1 cellular context compared by ENCODE assay signal in genomic region chr11:2651826-2652237, GRCh38.
TF ChIP-seq lines count a peak whose summit lies in the region.

No MANE protein-coding gene starts in this region.

TF ChIP-seq in HepG2, 621 proteins besides CTCF, POLR2A, EP300 and RAD21:
- TF ChIP-seq FOXC1 (CRISPR knock-in tag; IDR thresholded peaks at IDR 0.05; ENCODE audit: borderline replicate concordance) (no peak), ZNF639 (CRISPR knock-in tag; conservative IDR thresholded peaks at IDR 0.05) (no peak), ZFP91 (CRISPR knock-in tag; IDR thresholded peaks at IDR 0.05; ENCODE audit: borderline replicate concordance) (0 out of 2 replicates have a peak, but pooled peaks have one; percentile 21), ATF7 (IDR thresholded peaks at IDR 0.05) (no peak), ATF7 (CRISPR knock-in tag; IDR thresholded peaks at IDR 0.05) (no peak), AGO2 (optimal IDR thresholded peaks at IDR 0.05; ENCODE audit: low read depth, low read length) (peak; percentile 98), MLX (CRISPR knock-in tag; IDR thresholded peaks at IDR 0.05) (no peak), ZNF484 (CRISPR knock-in tag; IDR thresholded peaks at IDR 0.05; ENCODE audit: borderline replicate concordance, low read depth) (no peak), ZNF10 (CRISPR knock-in tag; IDR thresholded peaks at IDR 0.05; ENCODE audit: borderline replicate concordance, low read depth) (no peak), RBM22 (optimal IDR thresholded peaks at IDR 0.05; ENCODE audit: low read length) (peak; percentile 68), ZSCAN30 (CRISPR knock-in tag; IDR thresholded peaks at IDR 0.05) (0 out of 2 replicates have a peak, but pooled peaks have one; percentile 56), U2AF1 (optimal IDR thresholded peaks at IDR 0.05; ENCODE audit: low read depth, low read length) (peak; percentile 13), ZNF441 (CRISPR knock-in tag; IDR thresholded peaks at IDR 0.05; ENCODE audit: borderline replicate concordance) (no peak), HOXA3 (CRISPR knock-in tag; IDR thresholded peaks at IDR 0.05) (0 out of 2 replicates have a peak, but pooled peaks have one; percentile 3), AGO1 (IDR thresholded peaks at IDR 0.05; ENCODE audit: low read depth, low read length, poor library complexity, severe bottlenecking) (peak; percentile 98), ZNF574 (CRISPR knock-in tag; IDR thresholded peaks at IDR 0.05) (no peak), NCOA5 (CRISPR knock-in tag; IDR thresholded peaks at IDR 0.05) (0 out of 2 replicates have a peak, but pooled peaks have one; percentile 56)
